1 cellular context compared by ENCODE assay signal in genomic region chr21:44749759-44750674, GRCh38.
TF ChIP-seq lines count a peak whose summit lies in the region.

No MANE protein-coding gene starts in this region.

TF ChIP-seq in GM23338, 12 proteins besides CTCF, POLR2A, EP300 and RAD21 (continued from another document):
- TF ChIP-seq ZNF462 (CRISPR knock-in tag; IDR thresholded peaks at IDR 0.05) (no peak), ZNF114 (CRISPR knock-in tag; IDR thresholded peaks at IDR 0.05) (no peak), STAT1 (IDR thresholded peaks at IDR 0.05; ENCODE audit: unreplicated experiment) (no peak), ETS1 (IDR thresholded peaks at IDR 0.05) (no peak), REST (IDR thresholded peaks at IDR 0.05; ENCODE audit: unreplicated experiment) (no peak), EZH2phosphoT487 (IDR thresholded peaks at IDR 0.05; ENCODE audit: unreplicated experiment) (no peak), ZNF331 (CRISPR knock-in tag; IDR thresholded peaks at IDR 0.05; ENCODE audit: low read depth) (no peak)
